In the genomic region with DNA sequence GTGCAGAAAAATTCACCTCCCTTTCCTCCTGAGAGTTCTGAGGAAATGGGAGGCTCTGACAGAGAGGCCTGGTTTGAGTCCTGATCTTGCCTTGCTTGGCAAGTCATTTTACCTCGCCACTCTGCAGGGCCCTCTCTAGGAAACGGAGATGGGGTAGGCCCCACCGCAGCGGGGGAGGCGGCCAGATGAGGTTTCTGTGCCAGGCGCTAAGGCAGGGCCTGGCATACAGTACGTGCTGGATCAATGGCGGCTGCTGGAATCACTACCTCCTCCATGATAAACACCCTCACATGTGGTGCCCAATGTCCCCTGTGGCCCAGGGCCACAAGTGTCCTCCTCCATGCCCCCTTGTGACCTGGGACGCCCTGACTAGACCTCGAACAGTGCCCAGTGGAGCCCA, we compare ENCODE assay signal across 11 cellular contexts. TPM values are rescaled to one million over a fixed set of nuclear protein-coding genes. Genes with fewer than 3 reads are reported as not detected.
DNase-seq lines count a peak whose midpoint lies in the region; ATAC-seq and TF ChIP-seq lines count a peak whose summit lies in the region.
"Had no signal": no experiment of that assay in that cellular context is flagged by ENCODE, and none has a peak within 500 bp of the region (broad histone marks: within the 10 kb centered on the region; RNA-seq: fewer than 3 reads in every experiment).

No MANE protein-coding gene starts in this region.

- no peak for DNase-seq in activated naive CD4-positive, alpha-beta T cell treated with anti-CD3 and anti-CD28 coated beads for 36 hours
- no peak for DNase-seq in activated naive CD4-positive, alpha-beta T cell treated with anti-CD3 and anti-CD28 coated beads, Interleukin-2, amount 50 U/mL, for 72 hours (ENCODE audit: low spot score in 2 of 2)
- DNase-seq in RWPE2 (ENCODE audit: low spot score) (no peak), epithelial cell of esophagus (ENCODE audit: low read depth) (no peak), spleen (no peak), HuH-7 (ENCODE audit: low spot score) (no peak), NCI-H1417 (lab: John Stamatoyannopoulos, UW) (no peak)
- DNase-seq: MM.1S, Peyer's patch had no signal

- no peaks in the 10 kb centered on the region for H3K9me3 ChIP-seq in RWPE2 (ENCODE audit: severe bottlenecking)
- no peaks in the 10 kb centered on the region for H3K9me3 ChIP-seq in spleen
- H3K9me3 ChIP-seq: pancreas, Peyer's patch had no signal

- H3K27ac ChIP-seq in RWPE2 (ENCODE audit: poor library complexity, severe bottlenecking) (peak overlapping the region; percentile 99), spleen (peak overlapping the region; percentile 27 to 86 (median 81))

- H3K9me3 Mint-ChIP-seq in activated naive CD4-positive, alpha-beta T cell treated with anti-CD3 and anti-CD28 coated beads for 36 hours = no peaks in the 10 kb centered on the region
- no peaks in the 10 kb centered on the region for H3K9me3 Mint-ChIP-seq in activated naive CD4-positive, alpha-beta T cell treated with anti-CD3 and anti-CD28 coated beads, Interleukin-2, amount 50 U/mL, for 72 hours

- H3K27me3 Mint-ChIP-seq in activated naive CD4-positive, alpha-beta T cell treated with anti-CD3 and anti-CD28 coated beads for 36 hours (ENCODE audit: low read depth) = no peaks in the 10 kb centered on the region

- intact Hi-C loops in activated naive CD4-positive, alpha-beta T cell treated with anti-CD3 and anti-CD28 coated beads for 36 hours (cut with micrococcal nuclease) = loop anchor here (1.0 to 5.0 kb wide), 4 partner anchors 45 to 154 kb away; no protein-coding TSS in a partner anchor
- intact Hi-C loops in spleen (cut with DNase I; ENCODE audit: low total_unique reads) = no loop called here

- no peak for TF ChIP-seq POLR2A in spleen (IDR thresholded peaks at IDR 0.05)

- H3K36me3 ChIP-seq in RWPE2 (ENCODE audit: low read depth) (peaks cover 4% of the 10 kb centered on the region), spleen (no peaks in the 10 kb centered on the region)
- H3K36me3 ChIP-seq: pancreas, Peyer's patch had no signal

- ATAC-seq in activated naive CD4-positive, alpha-beta T cell treated with anti-CD3 and anti-CD28 coated beads, Interleukin-2, amount 50 U/mL, for 72 hours = no peak
- no peak for ATAC-seq in RWPE2 (ENCODE audit: low read depth)
- no peak for ATAC-seq in GM21526 (IDR thresholded peaks at IDR 0.05; ENCODE audit: low FRiP score, unreplicated experiment)
- ATAC-seq: pancreas had no signal

- peak overlapping the region; percentile 72 for H3K4me3 Mint-ChIP-seq in activated naive CD4-positive, alpha-beta T cell treated with anti-CD3 and anti-CD28 coated beads for 36 hours

- H3K4me1 Mint-ChIP-seq in activated naive CD4-positive, alpha-beta T cell treated with anti-CD3 and anti-CD28 coated beads for 36 hours (ENCODE audit: low read depth) = peaks cover 24% of the 10 kb centered on the region

- no peak overlapping the region for H3K27ac Mint-ChIP-seq in activated naive CD4-positive, alpha-beta T cell treated with anti-CD3 and anti-CD28 coated beads for 36 hours
- H3K27ac Mint-ChIP-seq in activated naive CD4-positive, alpha-beta T cell treated with anti-CD3 and anti-CD28 coated beads, Interleukin-2, amount 50 U/mL, for 72 hours = peak overlapping the region in 1 of 2 donors; percentile 63

- WGBS in spleen, 5 donors = 61 to 69% (median 67%) methylated on average over 8 to 10 of the region's 10 CpGs

- CTCF ChIA-PET in activated naive CD4-positive, alpha-beta T cell treated with anti-CD3 and anti-CD28 coated beads for 36 hours (lab: Charles Lee) = interaction anchor here (0.6 to 2.1 kb wide), 6 partner anchors 20 to 234 kb away, joined by 3 to 7 read pairs (median 4); a partner anchor contains a TSS

- no peaks in the 10 kb centered on the region for H3K36me3 Mint-ChIP-seq in activated naive CD4-positive, alpha-beta T cell treated with anti-CD3 and anti-CD28 coated beads for 36 hours (ENCODE audit: low read depth)
- H3K36me3 Mint-ChIP-seq in activated naive CD4-positive, alpha-beta T cell treated with anti-CD3 and anti-CD28 coated beads, Interleukin-2, amount 50 U/mL, for 72 hours = no peaks in the 10 kb centered on the region

- H3K27me3 ChIP-seq in RWPE2 (ENCODE audit: insufficient read depth, poor library complexity, severe bottlenecking) (no peaks in the 10 kb centered on the region), spleen (replicated peaks in 1 of 7) (peaks cover 0 to 43% (median 5%) of the 10 kb centered on the region in 7 donors)
- H3K27me3 ChIP-seq: pancreas, Peyer's patch had no signal

- peaks cover 19% of the 10 kb centered on the region for H3K4me1 ChIP-seq in RWPE2 (ENCODE audit: insufficient read depth, poor library complexity, severe bottlenecking)
- peaks cover 14 to 100% (median 63%) of the 10 kb centered on the region in 6 donors for H3K4me1 ChIP-seq in spleen
- H3K4me1 ChIP-seq: pancreas had no signal

- TF ChIP-seq CTCF in RWPE2 (IDR thresholded peaks at IDR 0.05; ENCODE audit: poor library complexity, severe bottlenecking) (no peak), epithelial cell of esophagus (IDR thresholded peaks at IDR 0.05; ENCODE audit: insufficient read depth, low read depth, low read length, missing control alignments) (no peak), spleen (IDR thresholded peaks at IDR 0.05 in 8 of 11, conservative IDR thresholded peaks at IDR 0.05 in 3 of 11) (no peak)

- H3K4me3 ChIP-seq in RWPE2 (ENCODE audit: severe bottlenecking) = peak overlapping the region; percentile 65
- H3K4me3 ChIP-seq in epithelial cell of esophagus (ENCODE audit: low read length) = peak overlapping the region; percentile 99
- peak overlapping the region in 1 of 8 donors; percentile 76 for H3K4me3 ChIP-seq in spleen

RNA-seq across cellular contexts. Expression of a gene that starts 0.5 kb away (rescaled TPM):
- 1 to 10 TPM; 1.7 to 1.8 TPM for total RNA-seq in activated naive CD4-positive, alpha-beta T cell treated with anti-CD3 and anti-CD28 coated beads for 36 hours
- 1 to 10 TPM; 2.8 to 3.9 TPM for total RNA-seq in activated naive CD4-positive, alpha-beta T cell treated with anti-CD3 and anti-CD28 coated beads, Interleukin-2, amount 50 U/mL, for 72 hours
- 100 to 1,000 TPM in 1 of 7 donors, 10 to 100 TPM in 6; 34.7 to 120 (median 60.1) TPM for total RNA-seq in spleen
- polyA plus RNA-seq in spleen = 10 to 100 TPM in 2 of 3 donors, 1 to 10 TPM in 1; 6.4 to 66.9 (median 29.7) TPM

RNA-seq across cellular contexts. Expression of a gene that starts 26.0 kb away (rescaled TPM):
- total RNA-seq in activated naive CD4-positive, alpha-beta T cell treated with anti-CD3 and anti-CD28 coated beads for 36 hours = 10 to 100 TPM; 82.4 to 87.0 TPM
- total RNA-seq in activated naive CD4-positive, alpha-beta T cell treated with anti-CD3 and anti-CD28 coated beads, Interleukin-2, amount 50 U/mL, for 72 hours = 10 to 100 TPM; 68.0 to 88.5 TPM
- 100 to 1,000 TPM in 1 of 7 donors, 10 to 100 TPM in 6; 39.7 to 103 (median 65.4) TPM for total RNA-seq in spleen
- polyA plus RNA-seq in spleen = 100 to 1,000 TPM in 2 of 3 donors, 10 to 100 TPM in 1; 30.9 to 147 (median 102) TPM

Comparison
In these comparisons a context has a peak if more than half of its experiments do, and no peak if none do; other contexts are left out.
1. RNA of a gene that starts 0.5 kb away (total RNA-seq): 34.7 to 120 TPM in spleen; 2.8 to 3.9 TPM in activated naive CD4-positive, alpha-beta T cell treated with anti-CD3 and anti-CD28 coated beads, Interleukin-2, amount 50 U/mL, for 72 hours and 1.7 to 1.8 TPM in activated naive CD4-positive, alpha-beta T cell treated with anti-CD3 and anti-CD28 coated beads for 36 hours; every median in the first group is over 4 times any median in the second.